Comparison of ENCODE assay signal across 8 cellular contexts in the genomic region with DNA sequence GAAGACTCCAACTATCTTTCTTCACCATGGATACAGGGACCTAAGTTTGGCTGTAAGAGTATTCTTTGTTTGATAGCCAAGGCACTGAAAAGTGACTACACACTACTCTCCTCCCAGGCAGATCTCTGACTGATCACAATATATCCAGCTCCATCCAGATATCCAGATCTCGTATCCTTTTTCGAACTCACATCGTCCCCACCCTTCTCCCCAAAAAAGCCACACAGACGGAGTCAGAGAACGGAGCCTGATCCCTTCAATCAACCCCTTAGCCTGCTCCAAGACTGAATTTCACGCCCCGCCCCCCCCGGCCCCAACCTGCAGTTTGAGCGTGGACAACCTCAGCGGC. TPM values are rescaled to one million over a fixed set of nuclear protein-coding genes. Genes with fewer than 3 reads are reported as not detected.
DNase-seq lines count a peak whose midpoint lies in the region; ATAC-seq and TF ChIP-seq lines count a peak whose summit lies in the region.

No MANE protein-coding gene starts in this region.

- peak overlapping the region; percentile 76 to 99 for H3K4me3 ChIP-seq in Panc1 (ENCODE audit: low read depth in 2 of 2, low read length in 2 of 2)

- peak overlapping the region; percentile 83 for H3K27ac ChIP-seq in Panc1 (ENCODE audit: low read length)
- H3K27ac ChIP-seq in epithelial cell of prostate = peak overlapping the region; percentile 28

- ATAC-seq in GM18511 (IDR thresholded peaks at IDR 0.05; ENCODE audit: unreplicated experiment) (peak; percentile 7), Panc1 (no peak; the same call in 1 of the 2 replicates), GM19463 (IDR thresholded peaks at IDR 0.05; ENCODE audit: unreplicated experiment) (no peak), GM19328 (IDR thresholded peaks at IDR 0.05; ENCODE audit: unreplicated experiment) (no peak)

- no TSS peak for BruUV-seq in Panc1 (replicated peaks; lab: Mats Ljungman, UMichigan)

- CTCF ChIA-PET in Panc1 (lab: Charles Lee) = interaction anchor here (0.7 kb wide), 1 partner anchor 1392 kb away, joined by 5 read pairs; no protein-coding TSS in a partner anchor

- peaks cover 5% of the 10 kb centered on the region; the same call in 1 of the 2 replicates for H3K4me1 ChIP-seq in Panc1 (ENCODE audit: control insufficient read depth, insufficient read depth, low read length)

- peaks cover 3% of the 10 kb centered on the region; the same call in 1 of the 2 replicates for H3K36me3 ChIP-seq in Panc1 (ENCODE audit: control insufficient read depth, insufficient read depth, low read length)

- POLR2A ChIA-PET in Panc1 (lab: Charles Lee) = interaction anchor here (0.6 to 0.7 kb wide), 2 partner anchors 20 to 89 kb away, joined by 3 to 4 read pairs; no protein-coding TSS in a partner anchor

- H3K9me3 ChIP-seq in Panc1 (ENCODE audit: control insufficient read depth, insufficient read depth, low read depth, low read length) = 0 out of 2 replicates have a peak, but pooled peaks cover 3% of the 10 kb centered on the region

- in situ Hi-C loops in Panc1 (cut with HindIII; ENCODE audit: low pct_unique_long_range_greater_than_20kb, low sequenced_read_pairs) = no loop called here

- H3K27me3 ChIP-seq in Panc1 (ENCODE audit: control insufficient read depth, insufficient read depth, low read length) = no peaks in the 10 kb centered on the region

- no peak for DNase-seq in Panc1 (ENCODE audit: low read depth, low spot score)
- no peak for DNase-seq in epithelial cell of prostate (ENCODE audit: low read depth, low spot score)
- peak; percentile 55 for DNase-seq in occipital lobe (lab: John Stamatoyannopoulos, UW)
- no peak for DNase-seq in OCI-M2 (lab: John Stamatoyannopoulos, UW; ENCODE audit: unreplicated experiment)
- DNase-seq in NCI-H345 treated with DMSO at 0.1 percent for 48 hours (lab: John Stamatoyannopoulos, UW; ENCODE audit: unreplicated experiment) = no peak

- intact Hi-C loops in Panc1 (cut with micrococcal nuclease; ENCODE audit: unreplicated experiment) = no loop called here

- no peak for TF ChIP-seq CTCF in Panc1 (IDR thresholded peaks at IDR 0.05)

RNA-seq across cellular contexts. Expression of gene DHX57, which starts 0.5 kb away (rescaled TPM):
- 20.6 TPM for total RNA-seq in Panc1 (2021; ENCODE audit: unreplicated experiment)
- polyA plus RNA-seq in Panc1 (2012; ENCODE audit: insufficient read length) = 18.0 TPM
- total RNA-seq in occipital lobe = 46.5 TPM

RNA-seq across cellular contexts. Expression of gene MORN2, which starts 0.6 kb away (rescaled TPM):
- total RNA-seq in Panc1 (2021; ENCODE audit: unreplicated experiment) = 10.1 TPM
- polyA plus RNA-seq in Panc1 (2012; ENCODE audit: insufficient read length) = 10.1 TPM
- 16.7 TPM for total RNA-seq in occipital lobe

RNA-seq across cellular contexts. Expression of gene ARHGEF33, which starts 14.5 kb away (rescaled TPM):
- total RNA-seq in Panc1 (2021; ENCODE audit: unreplicated experiment) (0.41 TPM), occipital lobe (3.9 TPM)
- polyA plus RNA-seq in Panc1 (2012; ENCODE audit: insufficient read length) = 0.71 TPM
